Comparison of ENCODE assay signal across 10 cellular contexts in the genomic region with DNA sequence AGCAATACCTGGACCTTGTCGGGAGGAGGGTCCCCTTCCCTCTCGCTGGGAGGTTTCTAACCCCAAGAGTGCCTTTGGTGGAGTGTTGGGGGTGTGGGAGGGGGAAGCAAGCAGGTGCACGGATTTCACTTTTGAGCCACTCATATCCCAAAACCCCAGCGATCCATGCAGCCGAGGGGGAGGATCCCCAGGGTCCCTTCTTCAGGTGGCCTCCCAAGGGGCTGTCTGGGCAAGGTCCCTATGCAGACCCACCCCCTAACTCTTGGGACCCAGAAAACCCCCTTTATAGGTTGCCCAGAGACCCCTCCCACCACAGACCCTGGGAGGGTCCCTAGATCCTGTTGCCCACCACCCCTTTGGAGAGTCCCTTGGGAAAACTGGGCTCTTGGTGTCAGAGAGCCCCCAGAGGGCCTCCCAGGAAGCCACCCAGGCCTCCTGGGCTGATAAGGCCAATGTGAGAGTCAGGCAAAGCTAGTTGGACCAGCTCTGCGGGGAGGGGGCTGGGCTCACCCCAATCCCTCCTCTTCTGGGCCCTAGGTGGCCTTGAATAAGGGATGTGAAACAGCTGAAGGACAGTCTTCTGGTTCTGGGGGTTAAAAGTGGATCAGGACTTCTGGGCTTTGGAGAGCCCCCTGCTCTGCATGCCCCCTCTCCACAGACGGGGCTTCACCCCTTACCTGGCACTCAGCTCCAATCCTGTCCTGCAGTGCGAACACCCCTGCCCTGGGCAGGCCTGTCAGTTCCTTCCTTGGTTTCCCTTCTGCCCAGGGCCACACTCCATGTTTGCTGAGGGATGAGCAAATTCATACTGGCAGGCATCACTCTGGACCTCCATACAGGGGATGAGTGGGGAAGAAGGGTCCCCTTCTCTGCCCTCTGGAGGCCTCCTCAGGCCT. TPM values are rescaled to one million over a fixed set of nuclear protein-coding genes. Genes with fewer than 3 reads are reported as not detected.
DNase-seq lines count a peak whose midpoint lies in the region; ATAC-seq and TF ChIP-seq lines count a peak whose summit lies in the region.
"Had no signal": no experiment of that assay in that cellular context is flagged by ENCODE, and none has a peak within 500 bp of the region (broad histone marks: within the 10 kb centered on the region; RNA-seq: fewer than 3 reads in every experiment).

No MANE protein-coding gene starts in this region.

- no peaks in the 10 kb centered on the region for H3K27me3 ChIP-seq in thyroid gland

- no peak for DNase-seq in activated T-cell treated with anti-CD3 and anti-CD28 coated beads, Interleukin-2, amount 50 U/mL, for 24 hours
- no peak for DNase-seq in activated T-cell treated with anti-CD3 and anti-CD28 coated beads, Interleukin-2, amount 50 U/mL, for 1 hour
- DNase-seq in chondrocyte (ENCODE audit: low spot score): no peak
- DNase-seq in mesenteric fat pad (ENCODE audit: low spot score): peak; percentile 74
- no peak for DNase-seq in thyroid gland
- DNase-seq: NCI-H510A treated with DMSO at 0.1 percent for 48 hours had no signal

- H3K4me3 ChIP-seq in thyroid gland (replicated peaks in 1 of 3): peak overlapping the region in 2 of 3 donors; percentile 7 to 57

- H3K36me3 Mint-ChIP-seq in activated T-cell treated with anti-CD3 and anti-CD28 coated beads, Interleukin-2, amount 50 U/mL, for 24 hours (ENCODE audit: low read depth): no peaks in the 10 kb centered on the region
- H3K36me3 Mint-ChIP-seq in chondrocyte (ENCODE audit: low read depth): no peaks in the 10 kb centered on the region

- no peak for TF ChIP-seq POLR2A in thyroid gland (IDR thresholded peaks at IDR 0.05)

- intact Hi-C loops in thyroid gland (cut with DNase I): no loop called here

- no peak overlapping the region for H3K27ac Mint-ChIP-seq in activated T-cell treated with anti-CD3 and anti-CD28 coated beads, Interleukin-2, amount 50 U/mL, for 24 hours
- peak overlapping the region; percentile 94 for H3K27ac Mint-ChIP-seq in chondrocyte (ENCODE audit: unreplicated experiment)

- no peaks in the 10 kb centered on the region for H3K9me3 ChIP-seq in thyroid gland

- H3K4me1 Mint-ChIP-seq in activated T-cell treated with anti-CD3 and anti-CD28 coated beads, Interleukin-2, amount 50 U/mL, for 24 hours (ENCODE audit: low read depth): peaks cover 25% of the 10 kb centered on the region
- peaks cover 31% of the 10 kb centered on the region for H3K4me1 Mint-ChIP-seq in chondrocyte (ENCODE audit: low read depth)

- TF ChIP-seq CTCF in chondrocyte (IDR thresholded peaks at IDR 0.05) (no peak), thyroid gland (IDR thresholded peaks at IDR 0.05) (no peak)

- H3K27ac ChIP-seq in thyroid gland: peak overlapping the region; percentile 41 to 94 (median 81)

- H3K27me3 Mint-ChIP-seq in activated T-cell treated with anti-CD3 and anti-CD28 coated beads, Interleukin-2, amount 50 U/mL, for 24 hours: peaks cover 19% of the 10 kb centered on the region
- H3K27me3 Mint-ChIP-seq in chondrocyte (ENCODE audit: low read depth): no peaks in the 10 kb centered on the region

- H3K36me3 ChIP-seq in thyroid gland: no peaks in the 10 kb centered on the region

- no peaks in the 10 kb centered on the region for H3K9me3 Mint-ChIP-seq in activated T-cell treated with anti-CD3 and anti-CD28 coated beads, Interleukin-2, amount 50 U/mL, for 24 hours
- no peaks in the 10 kb centered on the region for H3K9me3 Mint-ChIP-seq in chondrocyte (ENCODE audit: low read depth)

- ATAC-seq in GM21423 (IDR thresholded peaks at IDR 0.05; ENCODE audit: unreplicated experiment) (no peak), HG03025 (IDR thresholded peaks at IDR 0.05; ENCODE audit: low FRiP score, unreplicated experiment) (no peak), HG03469 (IDR thresholded peaks at IDR 0.05; ENCODE audit: unreplicated experiment) (no peak)

- H3K4me1 ChIP-seq in thyroid gland: peaks cover 31 to 33% of the 10 kb centered on the region in 2 donors

- peak overlapping the region; percentile 29 for H3K4me3 Mint-ChIP-seq in activated T-cell treated with anti-CD3 and anti-CD28 coated beads, Interleukin-2, amount 50 U/mL, for 24 hours
- peak overlapping the region; percentile 69 for H3K4me3 Mint-ChIP-seq in chondrocyte (ENCODE audit: unreplicated experiment)

- WGBS in thyroid gland, 2 donors: 54% methylated on average over 7 to 8 of the region's 8 CpGs

RNA-seq across cellular contexts. Expression of a gene that starts 0.9 kb away (rescaled TPM):
- total RNA-seq in chondrocyte (19.0 to 28.2 TPM (median 23.6 TPM) in 3 replicates), mesenteric fat pad (18.5 TPM), thyroid gland (10 to 100 TPM; 13.8 to 19.9 (median 16.0) TPM)

RNA-seq across cellular contexts. Expression of a gene that starts 8.6 kb away (rescaled TPM):
- total RNA-seq in chondrocyte (0.17 to 0.29 TPM (median 0.18 TPM) in 3 replicates), mesenteric fat pad (1.9 TPM), thyroid gland (1 to 10 TPM in 3 of 4 donors, under 1 TPM in 1; 0.44 to 1.7 (median 1.5) TPM)

RNA-seq across cellular contexts. Expression of a gene that starts 39.8 kb away (rescaled TPM):
- total RNA-seq in chondrocyte (1.7 to 2.6 TPM (median 1.7 TPM) in 3 replicates), mesenteric fat pad (4.3 TPM), thyroid gland (10 to 100 TPM in 2 of 4 donors, 1 to 10 TPM in 2; 5.5 to 13.0 (median 9.5) TPM)
- total RNA-seq: H4 had no signal
